Comparison of ENCODE assay signal across 1 cellular context in the genomic region with DNA sequence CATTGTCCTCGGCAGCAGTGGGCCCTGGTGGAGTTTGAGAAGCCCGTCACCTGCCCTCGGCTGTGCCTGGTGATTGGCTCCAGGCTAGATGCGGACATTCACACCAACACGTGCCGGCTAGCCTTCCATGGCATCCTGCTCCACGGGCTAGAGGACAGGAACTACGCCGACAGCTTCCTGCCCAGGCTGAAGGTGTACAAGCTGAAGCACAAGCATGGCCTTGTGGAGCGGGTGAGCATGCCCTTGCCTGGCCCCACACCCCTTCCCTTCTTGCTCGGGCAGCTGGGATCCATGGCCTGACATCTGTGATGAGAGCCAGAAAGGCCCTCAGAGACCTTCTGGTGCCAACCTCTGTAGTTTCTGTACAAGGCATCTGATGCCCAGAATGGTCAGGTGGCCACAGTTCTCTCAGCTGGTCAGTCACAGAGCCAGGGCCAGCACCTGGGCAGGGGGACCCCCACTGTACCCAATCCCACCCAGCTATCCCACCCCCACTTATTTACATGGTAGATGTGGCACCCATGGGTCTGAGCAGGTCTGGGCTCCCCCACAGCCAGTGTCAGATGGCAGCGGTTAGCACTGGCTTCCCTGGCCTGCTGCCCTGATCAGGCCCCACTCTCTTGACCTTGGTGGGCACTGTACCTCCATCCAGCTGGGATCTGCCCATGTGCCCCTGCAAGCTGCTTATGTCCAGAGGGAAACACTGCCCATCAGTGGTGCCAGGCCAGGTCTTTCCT.
TF ChIP-seq lines count a peak whose summit lies in the region.

No MANE protein-coding gene starts in this region.

TF ChIP-seq in IMR-90, 13 proteins besides CTCF, POLR2A, EP300 and RAD21 (continued from another document):
- TF ChIP-seq, protein P1, sequence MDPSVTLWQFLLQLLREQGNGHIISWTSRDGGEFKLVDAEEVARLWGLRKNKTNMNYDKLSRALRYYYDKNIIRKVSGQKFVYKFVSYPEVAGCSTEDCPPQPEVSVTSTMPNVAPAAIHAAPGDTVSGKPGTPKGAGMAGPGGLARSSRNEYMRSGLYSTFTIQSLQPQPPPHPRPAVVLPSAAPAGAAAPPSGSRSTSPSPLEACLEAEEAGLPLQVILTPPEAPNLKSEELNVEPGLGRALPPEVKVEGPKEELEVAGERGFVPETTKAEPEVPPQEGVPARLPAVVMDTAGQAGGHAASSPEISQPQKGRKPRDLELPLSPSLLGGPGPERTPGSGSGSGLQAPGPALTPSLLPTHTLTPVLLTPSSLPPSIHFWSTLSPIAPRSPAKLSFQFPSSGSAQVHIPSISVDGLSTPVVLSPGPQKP (IDR thresholded peaks at IDR 0.05; ENCODE audit: borderline replicate concordance, low read depth, low read length) = no peak
- no peak for TF ChIP-seq RFX5 (IDR thresholded peaks at IDR 0.05; ENCODE audit: low read depth, low read length)
